ENCODE assay signal across 14 cellular contexts in the genomic region with DNA sequence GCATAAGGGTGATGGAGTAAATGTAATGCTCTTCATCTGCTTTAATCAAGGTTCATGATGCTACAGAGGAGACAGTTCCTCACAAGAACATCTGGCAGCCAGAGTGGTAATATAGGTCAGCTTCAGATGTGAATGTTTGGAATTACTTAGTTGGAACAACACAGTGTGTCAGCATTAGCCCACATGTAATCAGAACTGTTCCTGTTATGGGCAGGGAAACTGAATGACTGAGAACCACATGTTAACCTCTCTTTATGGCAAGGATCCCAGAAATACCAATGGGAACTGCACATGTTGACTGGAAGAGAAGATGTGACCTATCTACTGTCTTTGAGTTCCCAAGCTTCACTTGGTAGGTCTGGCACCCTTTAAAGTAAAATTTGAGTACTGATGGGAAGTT.
DNase-seq lines count a peak whose midpoint lies in the region; ATAC-seq and TF ChIP-seq lines count a peak whose summit lies in the region.
"Had no signal": no experiment of that assay in that cellular context is flagged by ENCODE, and none has a peak within 500 bp of the region (broad histone marks: within the 10 kb centered on the region; RNA-seq: fewer than 3 reads in every experiment).

No MANE protein-coding gene starts in this region.

- ATAC-seq in heart right ventricle (peak in 6 of 8 donors; percentile 57 to 92 (median 76)), HG02759 (IDR thresholded peaks at IDR 0.05; ENCODE audit: unreplicated experiment) (no peak)

- TF ChIP-seq CTCF in heart right ventricle (IDR thresholded peaks at IDR 0.05) (no peak), left ventricle myocardium inferior (IDR thresholded peaks at IDR 0.05; ENCODE audit: borderline replicate concordance) (no peak), fibroblast of villous mesenchyme (IDR thresholded peaks at IDR 0.05; ENCODE audit: insufficient read depth, low read depth, low read length) (no peak)

- H3K9me3 ChIP-seq in heart right ventricle (peaks cover 0 to 3% (median 0%) of the 10 kb centered on the region in 11 donors), left ventricle myocardium inferior (replicated peaks) (no peaks in the 10 kb centered on the region)
- H3K9me3 ChIP-seq: BE2C, upper lobe of left lung had no signal

- H3K4me1 ChIP-seq in heart right ventricle (peaks cover 0 to 10% (median 0%) of the 10 kb centered on the region in 9 donors), left ventricle myocardium inferior (peaks cover 8% of the 10 kb centered on the region)
- H3K4me1 ChIP-seq: BE2C, upper lobe of left lung had no signal

- H3K4me3 ChIP-seq in heart right ventricle, result no peak overlapping the region
- H3K4me3 ChIP-seq in left ventricle myocardium inferior, result no peak overlapping the region
- no peak overlapping the region for H3K4me3 ChIP-seq in fibroblast of villous mesenchyme (ENCODE audit: low read depth, low read length)
- H3K4me3 ChIP-seq: upper lobe of left lung had no signal

- H3K36me3 ChIP-seq in heart right ventricle (no peaks in the 10 kb centered on the region), left ventricle myocardium inferior (no peaks in the 10 kb centered on the region)
- H3K36me3 ChIP-seq: BE2C, upper lobe of left lung had no signal

- DNase-seq in heart right ventricle (no peak), left ventricle myocardium inferior (no peak), amniotic epithelial cell (ENCODE audit: low read depth) (peak; percentile 98), fibroblast of villous mesenchyme (ENCODE audit: low read depth) (peak; percentile 97), NCI-H82 (lab: John Stamatoyannopoulos, UW) (no peak), GM19240 (ENCODE audit: insufficient read length, low spot score) (no peak), NCI-H345 (lab: John Stamatoyannopoulos, UW) (no peak)
- DNase-seq: BE2C, erythroblast, immature natural killer cell, NCI-H524 treated with DMSO at 0.1 percent for 48 hours, SIG-M5, upper lobe of left lung had no signal

- H3K27ac ChIP-seq in heart right ventricle (no peak overlapping the region), left ventricle myocardium inferior (replicated peaks) (no peak overlapping the region)
- H3K27ac ChIP-seq: upper lobe of left lung had no signal

- intact Hi-C loops in heart right ventricle (cut with DNase I), result no loop called here
- intact Hi-C loops in left ventricle myocardium inferior (cut with micrococcal nuclease), result no loop called here

- H3K27me3 ChIP-seq in heart right ventricle, result no peaks in the 10 kb centered on the region
- H3K27me3 ChIP-seq in left ventricle myocardium inferior (ENCODE audit: low read depth), result no peaks in the 10 kb centered on the region
- H3K27me3 ChIP-seq: BE2C, upper lobe of left lung had no signal

Comparison
In these comparisons a context has a peak if more than half of its experiments do, and no peak if none do; other contexts are left out.
1. DNase-seq: peak in amniotic epithelial cell (single experiment) and fibroblast of villous mesenchyme (single experiment); none in heart right ventricle (0 of 2), left ventricle myocardium inferior (single experiment), NCI-H82 (single experiment), GM19240 (single experiment) and NCI-H345 (single experiment).